Comparison of ENCODE assay signal across 1 cellular context in genomic region chr1:92901699-92902405, GRCh38.
TF ChIP-seq lines count a peak whose summit lies in the region.

No MANE protein-coding gene starts in this region.

TF ChIP-seq in H1, 55 proteins besides CTCF, POLR2A, EP300 and RAD21:
- no peak for TF ChIP-seq CHD1 (IDR thresholded peaks at IDR 0.05; ENCODE audit: low read depth, low read length)
- TF ChIP-seq ATF3 (IDR thresholded peaks at IDR 0.05; ENCODE audit: insufficient read depth, low read depth, low read length) = no peak
- no peak for TF ChIP-seq SP1 (IDR thresholded peaks at IDR 0.05; ENCODE audit: low read depth, low read length)
- no peak for TF ChIP-seq JUN (IDR thresholded peaks at IDR 0.05; ENCODE audit: low read depth, low read length)
- TF ChIP-seq CTBP2 (IDR thresholded peaks at IDR 0.05; ENCODE audit: borderline replicate concordance, insufficient read depth, insufficient read length, low read length) = no peak
- TF ChIP-seq SAP30 (IDR thresholded peaks at IDR 0.05; ENCODE audit: insufficient read depth, insufficient replicate concordance, low read length) = no peak
- TF ChIP-seq KDM1A (IDR thresholded peaks at IDR 0.05; ENCODE audit: borderline replicate concordance, low read length) = no peak
- no peak for TF ChIP-seq MAX (IDR thresholded peaks at IDR 0.05)
- no peak for TF ChIP-seq NANOG (IDR thresholded peaks at IDR 0.05; ENCODE audit: insufficient read depth, low read depth, low read length, poor library complexity, severe bottlenecking)
- no peak for TF ChIP-seq RBBP5 (IDR thresholded peaks at IDR 0.05; ENCODE audit: borderline replicate concordance, low read depth, low read length)
- TF ChIP-seq SIN3A (conservative IDR thresholded peaks at IDR 0.05 in 1 of 2, IDR thresholded peaks at IDR 0.05 in 1 of 2; ENCODE audit: low read depth in 1 of 2, low read length in 2 of 2) = no peak
- no peak for TF ChIP-seq CHD7 (IDR thresholded peaks at IDR 0.05; ENCODE audit: insufficient replicate concordance, low read length)
- no peak for TF ChIP-seq E2F6 (IDR thresholded peaks at IDR 0.05)
- no peak for TF ChIP-seq CHD2 (IDR thresholded peaks at IDR 0.05; ENCODE audit: low read length)
- TF ChIP-seq TEAD4 (IDR thresholded peaks at IDR 0.05; ENCODE audit: low read depth, low read length) = no peak
- TF ChIP-seq RXRA (IDR thresholded peaks at IDR 0.05; ENCODE audit: insufficient read depth, low read depth, low read length) = no peak
- TF ChIP-seq RNF2 (IDR thresholded peaks at IDR 0.05; ENCODE audit: borderline replicate concordance, low read depth, low read length, missing control alignments, poor library complexity, severe bottlenecking) = no peak
- no peak for TF ChIP-seq ASH2L (IDR thresholded peaks at IDR 0.05; ENCODE audit: low read length)
